In genomic region chr5:31173621-31174020, GRCh38 we compare ENCODE assay signal across 14 cellular contexts. TPM values are rescaled to one million over a fixed set of nuclear protein-coding genes. Genes with fewer than 3 reads are reported as not detected.
DNase-seq lines count a peak whose midpoint lies in the region; ATAC-seq and TF ChIP-seq lines count a peak whose summit lies in the region.
"Had no signal": no experiment of that assay in that cellular context is flagged by ENCODE, and none has a peak within 500 bp of the region (broad histone marks: within the 10 kb centered on the region; RNA-seq: fewer than 3 reads in every experiment).

No MANE protein-coding gene starts in this region.

- H3F3A ChIP-seq in GM23248 (ENCODE audit: insufficient read depth), result no peaks in the 10 kb centered on the region
- H3F3A ChIP-seq in GM23338 (replicated peaks; ENCODE audit: low read depth), result no peaks in the 10 kb centered on the region

- peaks cover 6% of the 10 kb centered on the region; the same call in 1 of the 2 replicates for H3K4me1 ChIP-seq in SJCRH30
- H3K4me1 ChIP-seq in neuronal stem cell (ENCODE audit: control insufficient read depth in 2 of 2, insufficient read depth in 1 of 2, low read depth in 1 of 2, low read length in 2 of 2), result peaks cover 6 to 13% of the 10 kb centered on the region in 2 donors
- H3K4me1 ChIP-seq in GM23248 (ENCODE audit: insufficient read depth), result no peaks in the 10 kb centered on the region
- no peaks in the 10 kb centered on the region for H3K4me1 ChIP-seq in GM23338 (ENCODE audit: insufficient read depth)
- H3K4me1 ChIP-seq: BE2C had no signal

- no peak overlapping the region for H2AFZ ChIP-seq in neuronal stem cell (ENCODE audit: low read length)
- no peak overlapping the region for H2AFZ ChIP-seq in GM23248
- no peak overlapping the region for H2AFZ ChIP-seq in GM23338

- H3K9me3 ChIP-seq in SJCRH30 (replicated peaks) (no peaks in the 10 kb centered on the region), neuronal stem cell (replicated peaks in 1 of 2; ENCODE audit: control insufficient read depth in 2 of 2, insufficient read depth in 1 of 2, low read depth in 1 of 2, low read length in 2 of 2) (peaks cover 0 to 23% of the 10 kb centered on the region in 2 donors), GM23248 (ENCODE audit: low read depth) (no peaks in the 10 kb centered on the region)
- H3K9me3 ChIP-seq: BE2C had no signal

- H3K27me3 ChIP-seq in SJCRH30 (no peaks in the 10 kb centered on the region), neuronal stem cell (ENCODE audit: control insufficient read depth in 3 of 3, insufficient read depth in 3 of 3, low read depth in 1 of 3, low read length in 3 of 3) (no peaks in the 10 kb centered on the region), GM23248 (replicated peaks; ENCODE audit: insufficient read depth) (no peaks in the 10 kb centered on the region), GM23338 (ENCODE audit: insufficient read depth) (no peaks in the 10 kb centered on the region)
- H3K27me3 ChIP-seq: BE2C had no signal

- no peak for TF ChIP-seq CTCF in GM23338 (conservative IDR thresholded peaks at IDR 0.05; ENCODE audit: low read depth in 2 of 2)

- H3K36me3 Mint-ChIP-seq in GM23338 (ENCODE audit: low read depth), result no peaks in the 10 kb centered on the region
- H3K36me3 Mint-ChIP-seq: CD4-positive, CD25-positive, alpha-beta regulatory T cell; CD8-positive, alpha-beta memory T cell had no signal

- no peak overlapping the region for H3K4me2 ChIP-seq in neuronal stem cell (ENCODE audit: insufficient read depth, low read length, poor library complexity, severe bottlenecking)
- no peak overlapping the region for H3K4me2 ChIP-seq in GM23248 (ENCODE audit: unreplicated experiment)
- no peak overlapping the region for H3K4me2 ChIP-seq in GM23338

- H3K79me2 ChIP-seq in GM23248 (ENCODE audit: insufficient read depth) (no peaks in the 10 kb centered on the region), GM23338 (replicated peaks; ENCODE audit: insufficient read depth) (no peaks in the 10 kb centered on the region)

- H3K79me1 ChIP-seq in neuronal stem cell (ENCODE audit: low read depth, low read length), result no peaks in the 10 kb centered on the region

- H3K27ac ChIP-seq in SJCRH30 (peak overlapping the region; percentile 32), neuronal stem cell (replicated peaks; ENCODE audit: low read length) (no peak overlapping the region), GM23248 (no peak overlapping the region), GM23338 (ENCODE audit: low read depth) (no peak overlapping the region)

- no peak overlapping the region for H2BK15ac ChIP-seq in neuronal stem cell (ENCODE audit: low read length)

- H3K18ac ChIP-seq in neuronal stem cell (ENCODE audit: low read length), result no peak overlapping the region

- in situ Hi-C loops in GM23248 (cut with MboI), result no loop called here

- no CpG with 5 or more reads among the region's 4 CpGs for WGBS in neuronal stem cell (ENCODE audit: extremely low coverage in 2 of 2, insufficient read length in 2 of 2, insufficient replicate concordance in 1 of 2), 2 donors
- 85 to 92% methylated on average over 4 of the region's 4 CpGs for WGBS in GM23248 (ENCODE audit: low coverage in 1 of 2, low lambda C conversion rate in 2 of 2, missing lambda C conversion rate in 2 of 2), 2 experiments

- H3K27ac Mint-ChIP-seq in GM23338, result no peak overlapping the region
- H3K27ac Mint-ChIP-seq: CD4-positive, CD25-positive, alpha-beta regulatory T cell; CD8-positive, alpha-beta memory T cell; H9 had no signal

- H3K4me3 ChIP-seq in SJCRH30 (no peak overlapping the region), neuronal stem cell (ENCODE audit: low read length in 2 of 2) (no peak overlapping the region), GM23248 (no peak overlapping the region), GM23338 (no peak overlapping the region)

- H2AK5ac ChIP-seq in neuronal stem cell (ENCODE audit: low read depth, low read length), result no peak overlapping the region

- H3K9me3 Mint-ChIP-seq in GM23338, result no peaks in the 10 kb centered on the region
- H3K9me3 Mint-ChIP-seq: H9 had no signal

- H3K4me3 Mint-ChIP-seq in GM23338, result no peak overlapping the region
- H3K4me3 Mint-ChIP-seq: CD4-positive, CD25-positive, alpha-beta regulatory T cell; CD8-positive, alpha-beta memory T cell; H9 had no signal

- H3K4ac ChIP-seq in neuronal stem cell (ENCODE audit: low read length), result no peak overlapping the region

- no peaks in the 10 kb centered on the region for H3K9me2 ChIP-seq in GM23248 (ENCODE audit: insufficient read depth)
- no peaks in the 10 kb centered on the region for H3K9me2 ChIP-seq in GM23338 (ENCODE audit: insufficient read depth)

- no peak overlapping the region for H3K23ac ChIP-seq in neuronal stem cell (ENCODE audit: low read depth, low read length, poor library complexity)

- ATAC-seq in GM19452 (IDR thresholded peaks at IDR 0.05; ENCODE audit: unreplicated experiment) (no peak), GM23338 (no peak)

- no peaks in the 10 kb centered on the region for H4K20me1 ChIP-seq in GM23248 (ENCODE audit: insufficient read depth)
- H4K20me1 ChIP-seq in GM23338 (replicated peaks; ENCODE audit: insufficient read depth), result no peaks in the 10 kb centered on the region

- no peak overlapping the region for H2BK5ac ChIP-seq in neuronal stem cell (ENCODE audit: low read length)

- H4K91ac ChIP-seq in neuronal stem cell (ENCODE audit: low read depth, low read length, poor library complexity), result no peak overlapping the region

- H4K8ac ChIP-seq in neuronal stem cell (ENCODE audit: low read depth, low read length), result no peak overlapping the region

- no peak overlapping the region for H3K9ac ChIP-seq in neuronal stem cell (ENCODE audit: low read depth, low read length, poor library complexity)
- H3K9ac ChIP-seq in GM23248, result no peak overlapping the region

- DNase-seq in SJCRH30, result peak; percentile 13 to 60
- DNase-seq in kidney tubule cell (ENCODE audit: low spot score), result peak; percentile 97
- DNase-seq in neuronal stem cell (ENCODE audit: low spot score), result peak; percentile 23
- no peak for DNase-seq in GM23248
- no peak for DNase-seq in GM23338 (ENCODE audit: low spot score)
- DNase-seq: ACHN; BE2C; C1 segment of cervical spinal cord; CD4-positive, CD25-positive, alpha-beta regulatory T cell; CD8-positive, alpha-beta memory T cell; COR-L47; H9 had no signal

- no peak overlapping the region for H3K14ac ChIP-seq in neuronal stem cell (ENCODE audit: low read length)

- no peaks in the 10 kb centered on the region for H3K36me3 ChIP-seq in SJCRH30
- no peaks in the 10 kb centered on the region for H3K36me3 ChIP-seq in neuronal stem cell (replicated peaks in 1 of 2; ENCODE audit: control insufficient read depth in 2 of 2, insufficient read depth in 2 of 2, low read length in 2 of 2)
- no peaks in the 10 kb centered on the region for H3K36me3 ChIP-seq in GM23248 (ENCODE audit: low read depth)
- no peaks in the 10 kb centered on the region for H3K36me3 ChIP-seq in GM23338 (ENCODE audit: insufficient read depth)
- H3K36me3 ChIP-seq: BE2C had no signal

- H2BK12ac ChIP-seq in neuronal stem cell (ENCODE audit: low read length), result no peak overlapping the region

- no peak overlapping the region for H2BK120ac ChIP-seq in neuronal stem cell (ENCODE audit: low read depth, low read length)

- H3K27me3 Mint-ChIP-seq in GM23338 (ENCODE audit: insufficient read depth, low read depth, poor library complexity), result no peaks in the 10 kb centered on the region
- H3K27me3 Mint-ChIP-seq: CD4-positive, CD25-positive, alpha-beta regulatory T cell; CD8-positive, alpha-beta memory T cell had no signal

- no peaks in the 10 kb centered on the region for H3K4me1 Mint-ChIP-seq in GM23338
- H3K4me1 Mint-ChIP-seq: CD4-positive, CD25-positive, alpha-beta regulatory T cell; CD8-positive, alpha-beta memory T cell; H9 had no signal

TF ChIP-seq in GM23338, 12 proteins besides CTCF, POLR2A, EP300 and RAD21 (continues in another document):
- TF ChIP-seq, protein P1, sequence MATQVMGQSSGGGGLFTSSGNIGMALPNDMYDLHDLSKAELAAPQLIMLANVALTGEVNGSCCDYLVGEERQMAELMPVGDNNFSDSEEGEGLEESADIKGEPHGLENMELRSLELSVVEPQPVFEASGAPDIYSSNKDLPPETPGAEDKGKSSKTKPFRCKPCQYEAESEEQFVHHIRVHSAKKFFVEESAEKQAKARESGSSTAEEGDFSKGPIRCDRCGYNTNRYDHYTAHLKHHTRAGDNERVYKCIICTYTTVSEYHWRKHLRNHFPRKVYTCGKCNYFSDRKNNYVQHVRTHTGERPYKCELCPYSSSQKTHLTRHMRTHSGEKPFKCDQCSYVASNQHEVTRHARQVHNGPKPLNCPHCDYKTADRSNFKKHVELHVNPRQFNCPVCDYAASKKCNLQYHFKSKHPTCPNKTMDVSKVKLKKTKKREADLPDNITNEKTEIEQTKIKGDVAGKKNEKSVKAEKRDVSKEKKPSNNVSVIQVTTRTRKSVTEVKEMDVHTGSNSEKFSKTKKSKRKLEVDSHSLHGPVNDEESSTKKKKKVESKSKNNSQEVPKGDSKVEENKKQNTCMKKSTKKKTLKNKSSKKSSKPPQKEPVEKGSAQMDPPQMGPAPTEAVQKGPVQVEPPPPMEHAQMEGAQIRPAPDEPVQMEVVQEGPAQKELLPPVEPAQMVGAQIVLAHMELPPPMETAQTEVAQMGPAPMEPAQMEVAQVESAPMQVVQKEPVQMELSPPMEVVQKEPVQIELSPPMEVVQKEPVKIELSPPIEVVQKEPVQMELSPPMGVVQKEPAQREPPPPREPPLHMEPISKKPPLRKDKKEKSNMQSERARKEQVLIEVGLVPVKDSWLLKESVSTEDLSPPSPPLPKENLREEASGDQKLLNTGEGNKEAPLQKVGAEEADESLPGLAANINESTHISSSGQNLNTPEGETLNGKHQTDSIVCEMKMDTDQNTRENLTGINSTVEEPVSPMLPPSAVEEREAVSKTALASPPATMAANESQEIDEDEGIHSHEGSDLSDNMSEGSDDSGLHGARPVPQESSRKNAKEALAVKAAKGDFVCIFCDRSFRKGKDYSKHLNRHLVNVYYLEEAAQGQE (IDR thresholded peaks at IDR 0.05; ENCODE audit: unreplicated experiment), result no peak
- no peak for TF ChIP-seq EZH2 (IDR thresholded peaks at IDR 0.05; ENCODE audit: low read depth, unreplicated experiment)
- TF ChIP-seq CREB1 (CRISPR knock-in tag; IDR thresholded peaks at IDR 0.05; ENCODE audit: low read depth), result no peak
- TF ChIP-seq EZH2phosphoT487 (IDR thresholded peaks at IDR 0.05; ENCODE audit: unreplicated experiment), result no peak
- TF ChIP-seq POLR2AphosphoS5 (IDR thresholded peaks at IDR 0.05; ENCODE audit: low read depth), result no peak
- no peak for TF ChIP-seq ZNF331 (CRISPR knock-in tag; IDR thresholded peaks at IDR 0.05; ENCODE audit: low read depth)

RNA-seq across cellular contexts. Expression of gene CDH6, which starts 19.9 kb away (rescaled TPM):
- total RNA-seq in SJCRH30 (2014; rRNA removed; shearing (Covaris generic)), result 8.3 and 8.7 TPM in 2 replicates
- 12.6 TPM for polyA plus RNA-seq in neuronal stem cell (2013, experiment 1 of 2)
- 12.7 TPM for polyA plus RNA-seq in neuronal stem cell (2013, experiment 2 of 2)
- 3.3 and 7.2 TPM in 2 replicates for total RNA-seq in GM23248 (2014; rRNA removed; shearing (Covaris generic))
- 4.1 and 4.2 TPM in 2 replicates for polyA plus RNA-seq in GM23248 (2016; fragmentation: Nextera tagmentation; extraction: Ambion mirVana)
- total RNA-seq in GM23338 (2014; rRNA removed; shearing (Covaris generic)), result 0.23 and 1.1 TPM in 2 replicates
- polyA plus RNA-seq in GM23338 (2016; fragmentation: Nextera tagmentation; extraction: Ambion mirVana), result 0.42 and 0.60 TPM in 2 replicates
- total RNA-seq: CD4-positive, CD25-positive, alpha-beta regulatory T cell; CD8-positive, alpha-beta memory T cell; HT-29 had no signal
- polyA plus RNA-seq: CD4-positive, CD25-positive, alpha-beta regulatory T cell; CD8-positive, alpha-beta memory T cell had no signal

Comparison
In these comparisons a context has a peak if more than half of its experiments do, and no peak if none do; other contexts are left out.
1. DNase-seq: peak in SJCRH30 (2 of 2), kidney tubule cell (single experiment) and neuronal stem cell (single experiment); none in GM23248 (single experiment) and GM23338 (single experiment).